ENCODE assay signal across 1 cellular context in the genomic region with DNA sequence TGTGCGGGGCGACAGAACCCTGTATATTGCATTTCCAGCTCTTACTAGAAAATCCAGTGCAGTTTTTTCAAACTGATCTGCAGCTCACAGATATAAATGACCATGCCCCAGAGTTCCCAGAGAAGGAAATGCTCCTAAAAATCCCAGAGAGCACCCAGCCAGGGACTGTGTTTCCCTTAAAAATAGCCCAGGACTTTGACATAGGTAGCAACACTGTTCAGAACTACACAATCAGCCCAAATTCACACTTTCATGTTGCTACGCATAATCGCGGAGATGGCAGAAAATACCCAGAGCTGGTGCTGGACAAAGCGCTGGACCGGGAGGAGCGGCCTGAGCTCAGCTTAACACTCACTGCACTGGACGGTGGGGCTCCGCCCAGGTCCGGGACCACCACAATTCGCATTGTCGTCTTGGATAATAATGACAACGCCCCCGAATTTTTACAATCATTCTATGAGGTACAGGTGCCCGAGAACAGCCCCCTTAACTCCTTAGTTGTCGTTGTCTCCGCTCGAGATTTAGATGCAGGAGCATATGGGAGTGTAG.
TF ChIP-seq lines count a peak whose summit lies in the region.

No MANE protein-coding gene starts in this region.

TF ChIP-seq in H1, 55 proteins besides CTCF, POLR2A, EP300 and RAD21:
- TF ChIP-seq JUN (IDR thresholded peaks at IDR 0.05; ENCODE audit: low read depth, low read length) = no peak
- no peak for TF ChIP-seq HDAC6 (IDR thresholded peaks at IDR 0.05; ENCODE audit: low read depth, low read length)
- TF ChIP-seq NANOG (IDR thresholded peaks at IDR 0.05; ENCODE audit: insufficient read depth, low read depth, low read length, poor library complexity, severe bottlenecking) = no peak
